ENCODE assay signal across 10 cellular contexts in genomic region chr19:10617409-10618121, GRCh38. TPM values are rescaled to one million over a fixed set of nuclear protein-coding genes. Genes with fewer than 3 reads are reported as not detected.
DNase-seq lines count a peak whose midpoint lies in the region; ATAC-seq and TF ChIP-seq lines count a peak whose summit lies in the region.
"Had no signal": no experiment of that assay in that cellular context is flagged by ENCODE, and none has a peak within 500 bp of the region (broad histone marks: within the 10 kb centered on the region; RNA-seq: fewer than 3 reads in every experiment).

No MANE protein-coding gene starts in this region.

- no peak overlapping the region for H3K9ac ChIP-seq in trophoblast cell (ENCODE audit: low read length)

- intact Hi-C loops in CD4-positive, alpha-beta T cell (cut with DNase I, micrococcal nuclease), result no loop called here

- peak overlapping the region; percentile 25 for H2BK12ac ChIP-seq in trophoblast cell (ENCODE audit: low read length)

- H3K27ac ChIP-seq in CD4-positive, alpha-beta T cell (ENCODE audit: low read depth, low read length), result no peak overlapping the region
- H3K27ac ChIP-seq in RWPE2 (ENCODE audit: poor library complexity, severe bottlenecking), result peak overlapping the region; percentile 84
- peak overlapping the region; percentile 54 to 83 for H3K27ac ChIP-seq in esophagus (ENCODE audit: low read depth in 2 of 2, low read length in 1 of 2)
- H3K27ac ChIP-seq in trophoblast cell (ENCODE audit: low read depth, low read length), result peak overlapping the region; percentile 79

- no peak for DNase-seq in CD4-positive, alpha-beta T cell
- DNase-seq in RWPE2 (ENCODE audit: low spot score) (no peak), trophoblast cell (peak; percentile 92 to 97), anterior cingulate cortex (lab: John Stamatoyannopoulos, UW) (no peak), superior temporal gyrus (ENCODE audit: extremely low spot score) (no peak), T-helper 9 cell (no peak)
- DNase-seq: mucosa of descending colon had no signal

- H3K36me3 ChIP-seq in RWPE2 (ENCODE audit: low read depth), result no peaks in the 10 kb centered on the region
- H3K36me3 ChIP-seq in esophagus (ENCODE audit: control insufficient read depth in 2 of 2, insufficient read depth in 2 of 2, low read length in 1 of 2), result no peaks in the 10 kb centered on the region
- peaks cover 2 to 7% of the 10 kb centered on the region in 2 experiments for H3K36me3 ChIP-seq in trophoblast cell (ENCODE audit: control insufficient read depth in 1 of 2, insufficient read depth in 2 of 2, low read length in 2 of 2)

- no peak overlapping the region for H3K23ac ChIP-seq in trophoblast cell (ENCODE audit: low read length)

- no peaks in the 10 kb centered on the region for H3K27me3 Mint-ChIP-seq in CD4-positive, alpha-beta T cell

- no peak overlapping the region for H2AFZ ChIP-seq in trophoblast cell (ENCODE audit: insufficient read depth, low read length, poor library complexity)

- H3K27ac Mint-ChIP-seq in CD4-positive, alpha-beta T cell, result peak overlapping the region; percentile 79

- CTCF ChIA-PET in CD4-positive, alpha-beta T cell (lab: Charles Lee), result interaction anchor here (0.7 to 1.0 kb wide), 3 partner anchors 37 to 1141 kb away, joined by 3 to 4 read pairs (median 4); no protein-coding TSS in a partner anchor

- H3K14ac ChIP-seq in trophoblast cell (ENCODE audit: low read length), result peak overlapping the region; percentile 28

- H3K9me3 Mint-ChIP-seq in CD4-positive, alpha-beta T cell, result no peaks in the 10 kb centered on the region

- no peak overlapping the region for H2AK5ac ChIP-seq in trophoblast cell (ENCODE audit: low read length)

- H3K4me3 Mint-ChIP-seq in CD4-positive, alpha-beta T cell, result no peak overlapping the region

- no peak for TF ChIP-seq CTCF in CD4-positive, alpha-beta T cell (IDR thresholded peaks at IDR 0.05)
- TF ChIP-seq CTCF in RWPE2 (IDR thresholded peaks at IDR 0.05; ENCODE audit: poor library complexity, severe bottlenecking), result no peak

- H3K9me3 ChIP-seq in CD4-positive, alpha-beta T cell (ENCODE audit: control insufficient read depth, low read length), result no peaks in the 10 kb centered on the region
- no peaks in the 10 kb centered on the region for H3K9me3 ChIP-seq in RWPE2 (ENCODE audit: severe bottlenecking)
- no peaks in the 10 kb centered on the region for H3K9me3 ChIP-seq in esophagus (ENCODE audit: control insufficient read depth in 2 of 2, insufficient read depth in 1 of 2, low read depth in 1 of 2, low read length in 1 of 2)
- no peaks in the 10 kb centered on the region for H3K9me3 ChIP-seq in trophoblast cell (ENCODE audit: insufficient read depth, low read depth, low read length)
- H3K9me3 ChIP-seq: mucosa of descending colon had no signal

- peaks cover 51% of the 10 kb centered on the region for H3K36me3 Mint-ChIP-seq in CD4-positive, alpha-beta T cell (ENCODE audit: low read depth)

- H2BK120ac ChIP-seq in trophoblast cell (ENCODE audit: insufficient read depth, low read length, poor library complexity), result peak overlapping the region; percentile 15

- no peaks in the 10 kb centered on the region for H3K79me2 ChIP-seq in trophoblast cell (ENCODE audit: control insufficient read depth, insufficient read depth, low read length, poor library complexity)

- peaks cover 42% of the 10 kb centered on the region for H3K4me1 Mint-ChIP-seq in CD4-positive, alpha-beta T cell (ENCODE audit: low read depth)

- H3K27me3 ChIP-seq in CD4-positive, alpha-beta T cell (ENCODE audit: control insufficient read depth, insufficient read depth, low read length), result no peaks in the 10 kb centered on the region
- H3K27me3 ChIP-seq in RWPE2 (ENCODE audit: insufficient read depth, poor library complexity, severe bottlenecking) (no peaks in the 10 kb centered on the region), esophagus (ENCODE audit: control insufficient read depth in 1 of 2, insufficient read depth in 2 of 2, low read length in 2 of 2) (no peaks in the 10 kb centered on the region), trophoblast cell (ENCODE audit: insufficient read depth, low read length) (no peaks in the 10 kb centered on the region)

- ATAC-seq in CD4-positive, alpha-beta T cell (ENCODE audit: poor library complexity), result no peak
- peak; percentile 95 for ATAC-seq in RWPE2 (ENCODE audit: low read depth)
- ATAC-seq in HG03460 (IDR thresholded peaks at IDR 0.05; ENCODE audit: unreplicated experiment), result no peak
- ATAC-seq: mucosa of descending colon had no signal

- WGBS in esophagus, 2 donors, result 56 to 72% methylated on average over 15 of the region's 15 CpGs
- no CpG with 5 or more reads among the region's 15 CpGs for WGBS in trophoblast cell (ENCODE audit: extremely low coverage, insufficient coverage, insufficient read length)

- peak overlapping the region; percentile 12 for H3K18ac ChIP-seq in trophoblast cell (ENCODE audit: low read length)

- peak overlapping the region; percentile 5 for H2BK5ac ChIP-seq in trophoblast cell (ENCODE audit: low read depth, low read length, poor library complexity)

- H3K4me3 ChIP-seq in RWPE2 (ENCODE audit: severe bottlenecking), result no peak overlapping the region
- H3K4me3 ChIP-seq in esophagus (ENCODE audit: low read depth in 1 of 2, low read length in 2 of 2), result no peak overlapping the region
- H3K4me3 ChIP-seq in trophoblast cell (ENCODE audit: low read depth, low read length), result no peak overlapping the region
- H3K4me3 ChIP-seq: mucosa of descending colon had no signal

- H3K4me1 ChIP-seq in RWPE2 (ENCODE audit: insufficient read depth, poor library complexity, severe bottlenecking) (peaks cover 11% of the 10 kb centered on the region), esophagus (ENCODE audit: control insufficient read depth in 2 of 2, insufficient read depth in 2 of 2, low read length in 1 of 2) (peaks cover 0 to 18% of the 10 kb centered on the region in 2 donors), trophoblast cell (ENCODE audit: control insufficient read depth in 1 of 2, insufficient read depth in 2 of 2, low read length in 2 of 2) (peaks cover 15 to 16% of the 10 kb centered on the region in 2 experiments)

- H3K4ac ChIP-seq in trophoblast cell (ENCODE audit: low read depth, low read length), result no peak overlapping the region

- POLR2A ChIA-PET in CD4-positive, alpha-beta T cell (lab: Charles Lee), result interaction anchor here (0.7 to 1.7 kb wide), 3 partner anchors 13 to 27 kb away, joined by 3 to 9 read pairs (median 3); no protein-coding TSS in a partner anchor

- H4K12ac ChIP-seq in trophoblast cell (ENCODE audit: low read depth, low read length), result no peak overlapping the region

- H4K8ac ChIP-seq in trophoblast cell (ENCODE audit: low read depth, low read length), result no peak overlapping the region

- peak overlapping the region; percentile 53 for H4K91ac ChIP-seq in trophoblast cell (ENCODE audit: low read depth, low read length)

- H3K4me2 ChIP-seq in trophoblast cell (ENCODE audit: low read length), result peak overlapping the region; percentile 3

- H3K79me1 ChIP-seq in trophoblast cell (ENCODE audit: low read length), result peaks cover 13% of the 10 kb centered on the region

RNA-seq across cellular contexts. Expression of gene SLC44A2, which starts 7.8 kb away (rescaled TPM):
- 100 to 1,000 TPM; 151 to 168 TPM for total RNA-seq in CD4-positive, alpha-beta T cell
- polyA plus RNA-seq in esophagus, result 10 to 100 TPM; 70.5 to 76.8 TPM
- 232 and 244 TPM in 2 replicates for polyA plus RNA-seq in trophoblast cell (2013)

RNA-seq across cellular contexts. Expression of gene AP1M2, which starts 30.5 kb away (rescaled TPM):
- total RNA-seq in CD4-positive, alpha-beta T cell, result under 1 TPM in 1 of 2 experiments, not detected in 1; 0.77 TPM
- 10 to 100 TPM; 54.2 to 55.4 TPM for polyA plus RNA-seq in esophagus
- polyA plus RNA-seq in trophoblast cell (2013), result 40.5 and 43.5 TPM in 2 replicates
- total RNA-seq: T-helper 1 cell treated with Interleukin-12 subunit alpha and Interleukin-12 subunit beta and Interleukin-4 antibody, amounts not matched to agents 30 ng/mL and 1 ng/mL, for 36 hours had no signal

RNA-seq across cellular contexts. Expression of gene ILF3, which starts 36.6 kb away (rescaled TPM):
- 100 to 1,000 TPM; 464 to 491 TPM for total RNA-seq in CD4-positive, alpha-beta T cell
- polyA plus RNA-seq in esophagus, result 100 to 1,000 TPM in 1 of 2 donors, 10 to 100 TPM in 1; 84.2 to 107 TPM
- polyA plus RNA-seq in trophoblast cell (2013), result 200 and 209 TPM in 2 replicates

RNA-seq across cellular contexts. Expression of gene CDKN2D, which starts 48.8 kb away (rescaled TPM):
- 10 to 100 TPM; 83.3 to 84.0 TPM for total RNA-seq in CD4-positive, alpha-beta T cell
- 10 to 100 TPM in 1 of 2 donors, 1 to 10 TPM in 1; 4.6 to 11.7 TPM for polyA plus RNA-seq in esophagus
- polyA plus RNA-seq in trophoblast cell (2013), result 2.6 and 2.7 TPM in 2 replicates

RNA-seq across cellular contexts. Expression of gene KRI1, which starts 51.8 kb away (rescaled TPM):
- 10 to 100 TPM; 36.8 to 39.6 TPM for total RNA-seq in CD4-positive, alpha-beta T cell
- 10 to 100 TPM; 16.4 to 25.3 TPM for polyA plus RNA-seq in esophagus
- polyA plus RNA-seq in trophoblast cell (2013), result 12.3 and 12.6 TPM in 2 replicates

Comparison
In these comparisons a context has a peak if more than half of its experiments do, and no peak if none do; other contexts are left out.
1. DNase-seq: peak in trophoblast cell (2 of 2); none in CD4-positive, alpha-beta T cell (0 of 10), RWPE2 (single experiment), anterior cingulate cortex (0 of 58), superior temporal gyrus (single experiment) and T-helper 9 cell (single experiment).